ENCODE assay signal across 8 cellular contexts in genomic region chr19:55117636-55118391, GRCh38.
DNase-seq lines count a peak whose midpoint lies in the region; ATAC-seq and TF ChIP-seq lines count a peak whose summit lies in the region.

PPP1R12C (minus strand) TSS chr19:55117637; CDS start chr19:55117543, 94 bp downstream.

- H3K4me3 ChIP-seq in HAP-1, result peak within 1 kb of the TSS; percentile 69
- H3K4me3 ChIP-seq in MM.1S (ENCODE audit: low read length), result peak within 1 kb of the TSS; percentile 81

- H3K4me1 ChIP-seq in HAP-1 (peaks cover 6% of the 10 kb centered on the region), MM.1S (ENCODE audit: low read length) (peaks cover 10% of the 10 kb centered on the region; the same call in 1 of the 2 replicates)

- TF ChIP-seq CTCF in MM.1S (IDR thresholded peaks at IDR 0.05; ENCODE audit: low read length) (no peak), nephron progenitor cell (IDR thresholded peaks at IDR 0.05) (no peak)

- H3K27me3 Mint-ChIP-seq in nephron progenitor cell (ENCODE audit: low read depth, poor library complexity), result peaks cover 28% of the 10 kb centered on the region
- peaks cover 2% of the 10 kb centered on the region for H3K27me3 Mint-ChIP-seq in stimulated activated naive CD8-positive, alpha-beta T cell treated with anti-CD3 and anti-CD28 coated beads, Interleukin-15, amount 100 ng/mL, for 72 hours

- H3K79me2 ChIP-seq in MM.1S (ENCODE audit: low read length), result peaks cover 42% of the 10 kb centered on the region

- peak within 1 kb of the TSS; percentile 83 for H2AFZ ChIP-seq in MM.1S (ENCODE audit: low read length)

- H3K4me1 Mint-ChIP-seq in nephron progenitor cell, result peaks cover 56% of the 10 kb centered on the region
- peaks cover 32% of the 10 kb centered on the region for H3K4me1 Mint-ChIP-seq in stimulated activated naive CD8-positive, alpha-beta T cell treated with anti-CD3 and anti-CD28 coated beads, Interleukin-15, amount 100 ng/mL, for 72 hours

- no peaks in the 10 kb centered on the region for H3K36me3 Mint-ChIP-seq in nephron progenitor cell (ENCODE audit: low read depth)

- H3K27ac Mint-ChIP-seq in nephron progenitor cell, result peak within 1 kb of the TSS; percentile 99
- peak within 1 kb of the TSS; percentile 91 to 98 for H3K27ac Mint-ChIP-seq in stimulated activated naive CD8-positive, alpha-beta T cell treated with anti-CD3 and anti-CD28 coated beads, Interleukin-15, amount 100 ng/mL, for 72 hours

- H3K4me3 Mint-ChIP-seq in nephron progenitor cell, result peak within 1 kb of the TSS; percentile 93
- H3K4me3 Mint-ChIP-seq in stimulated activated naive CD8-positive, alpha-beta T cell treated with anti-CD3 and anti-CD28 coated beads, Interleukin-15, amount 100 ng/mL, for 72 hours, result peak within 1 kb of the TSS; percentile 99

- no peaks in the 10 kb centered on the region for H3K9me3 ChIP-seq in HAP-1
- no peaks in the 10 kb centered on the region for H3K9me3 ChIP-seq in MM.1S (replicated peaks; ENCODE audit: insufficient read depth, low read length)

- peak within 1 kb of the TSS; percentile 93 for H3K4me2 ChIP-seq in MM.1S (ENCODE audit: low read depth, low read length)

- H3K9ac ChIP-seq in MM.1S (ENCODE audit: low read length), result peak within 1 kb of the TSS; percentile 72

- DNase-seq in ELR (ENCODE audit: low read depth), result peak; percentile 98
- DNase-seq in HAP-1 (ENCODE audit: low spot score in 2 of 2), result peak; percentile 95 to 98
- peak; percentile 99 for DNase-seq in MM.1S
- peak; percentile 91 for DNase-seq in SIG-M5 (lab: John Stamatoyannopoulos, UW)
- peak; percentile 97 for DNase-seq in activated gamma-delta T cell (lab: John Stamatoyannopoulos, UW)
- DNase-seq in fibroblast of the conjunctiva (ENCODE audit: low read depth), result peak; percentile 98
- peak; percentile 96 for DNase-seq in nephron progenitor cell
- peak; percentile 94 to 97 for DNase-seq in stimulated activated naive CD8-positive, alpha-beta T cell treated with anti-CD3 and anti-CD28 coated beads, Interleukin-15, amount 100 ng/mL, for 72 hours

- in situ Hi-C loops in HAP-1 (cut with MboI; ENCODE audit: low sequenced_read_pairs), result no loop called here

- H3K27me3 ChIP-seq in HAP-1 (ENCODE audit: low read depth) (no peaks in the 10 kb centered on the region), MM.1S (replicated peaks; ENCODE audit: insufficient read depth, low read length) (peaks cover 38% of the 10 kb centered on the region)

- H3K27ac ChIP-seq in MM.1S (ENCODE audit: low read length), result peak within 1 kb of the TSS; percentile 24; the same call in 1 of the 2 replicates

- H3K9me3 Mint-ChIP-seq in nephron progenitor cell, result no peaks in the 10 kb centered on the region
- no peaks in the 10 kb centered on the region for H3K9me3 Mint-ChIP-seq in stimulated activated naive CD8-positive, alpha-beta T cell treated with anti-CD3 and anti-CD28 coated beads, Interleukin-15, amount 100 ng/mL, for 72 hours

- 0 out of 2 replicates have a peak, but pooled peaks cover 4% of the 10 kb centered on the region for H3F3A ChIP-seq in MM.1S (ENCODE audit: insufficient read depth, low read length)

- H3K36me3 ChIP-seq in HAP-1 (replicated peaks) (no peaks in the 10 kb centered on the region), MM.1S (replicated peaks; ENCODE audit: insufficient read depth, low read length) (no peaks in the 10 kb centered on the region)

- H4K20me1 ChIP-seq in MM.1S (ENCODE audit: insufficient read depth, low read length), result no peaks in the 10 kb centered on the region

- no peaks in the 10 kb centered on the region for H3K9me2 ChIP-seq in MM.1S (replicated peaks; ENCODE audit: insufficient read depth, low read length)

- ATAC-seq in stimulated activated naive CD8-positive, alpha-beta T cell treated with anti-CD3 and anti-CD28 coated beads, Interleukin-15, amount 100 ng/mL, for 72 hours, result peak; percentile 95

Comparison
In these comparisons a context has a peak if more than half of its experiments do, and no peak if none do; other contexts are left out.
1. Peak in every context shown above with its lines: DNase-seq, ATAC-seq, H3K4me3 ChIP-seq and H3K27ac ChIP-seq.